ENCODE assay signal across 21 cellular contexts in genomic region chr3:21665444-21665843, GRCh38.
DNase-seq lines count a peak whose midpoint lies in the region; ATAC-seq and TF ChIP-seq lines count a peak whose summit lies in the region.
"Had no signal": no experiment of that assay in that cellular context is flagged by ENCODE, and none has a peak within 500 bp of the region (broad histone marks: within the 10 kb centered on the region; RNA-seq: fewer than 3 reads in every experiment).

No MANE protein-coding gene starts in this region.

- H3K27ac ChIP-seq in GM23338 (ENCODE audit: low read depth) (no peak overlapping the region), hepatocyte (no peak overlapping the region), left lung (no peak overlapping the region)
- H3K27ac ChIP-seq: testis had no signal

- H3K79me2 ChIP-seq in GM23338 (replicated peaks; ENCODE audit: insufficient read depth): no peaks in the 10 kb centered on the region
- H3K79me2 ChIP-seq in hepatocyte: no peaks in the 10 kb centered on the region

- H3K27me3 Mint-ChIP-seq in GM23338 (ENCODE audit: insufficient read depth, low read depth, poor library complexity) (no peaks in the 10 kb centered on the region), nephron (ENCODE audit: low read depth) (no peaks in the 10 kb centered on the region), chondrocyte (ENCODE audit: low read depth) (no peaks in the 10 kb centered on the region)
- H3K27me3 Mint-ChIP-seq: activated CD4-positive, alpha-beta T cell treated with anti-CD3 and anti-CD28 coated beads, Interleukin-2, amount 10 ng/mL, durations not matched to agents 7 days and 5 days had no signal

- ATAC-seq in GM23338: peak; percentile 95
- ATAC-seq in HG03571 (IDR thresholded peaks at IDR 0.05; ENCODE audit: unreplicated experiment): no peak
- no peak for ATAC-seq in left lung
- ATAC-seq: CD8-positive, alpha-beta T cell; left colon; mucosa of descending colon; right cardiac atrium had no signal

- H3K4me1 Mint-ChIP-seq in GM23338: peaks cover 34% of the 10 kb centered on the region
- peaks cover 11% of the 10 kb centered on the region for H3K4me1 Mint-ChIP-seq in nephron
- peaks cover 3% of the 10 kb centered on the region for H3K4me1 Mint-ChIP-seq in chondrocyte (ENCODE audit: low read depth)
- H3K4me1 Mint-ChIP-seq: activated CD4-positive, alpha-beta T cell treated with anti-CD3 and anti-CD28 coated beads, Interleukin-2, amount 10 ng/mL, durations not matched to agents 7 days and 5 days had no signal

- TF ChIP-seq CTCF in GM23338 (conservative IDR thresholded peaks at IDR 0.05; ENCODE audit: low read depth in 2 of 2) (no peak), astrocyte of the spinal cord (IDR thresholded peaks at IDR 0.05; ENCODE audit: low read depth, low read length) (no peak), hepatocyte (IDR thresholded peaks at IDR 0.05; ENCODE audit: poor library complexity) (no peak), nephron (IDR thresholded peaks at IDR 0.05; ENCODE audit: unreplicated experiment in 3 of 3) (no peak), chondrocyte (IDR thresholded peaks at IDR 0.05) (no peak), left lung (IDR thresholded peaks at IDR 0.05) (no peak)

- WGBS in hepatocyte (ENCODE audit: low lambda C conversion rate, missing lambda C conversion rate): 60% methylated on average over 4 of the region's 4 CpGs

- H3K36me3 ChIP-seq in GM23338 (ENCODE audit: insufficient read depth) (no peaks in the 10 kb centered on the region), hepatocyte (replicated peaks; ENCODE audit: insufficient read depth, low read depth) (no peaks in the 10 kb centered on the region), left lung (no peaks in the 10 kb centered on the region)

- H3K9me3 ChIP-seq in hepatocyte (ENCODE audit: low read depth) (no peaks in the 10 kb centered on the region), left lung (no peaks in the 10 kb centered on the region)
- H3K9me3 ChIP-seq: mucosa of descending colon, testis had no signal

- H3K4me3 Mint-ChIP-seq in GM23338 (0 out of 3 replicates have a peak overlapping the region, but pooled peaks have one; percentile 4), nephron (no peak overlapping the region), chondrocyte (ENCODE audit: unreplicated experiment) (no peak overlapping the region)
- H3K4me3 Mint-ChIP-seq: activated CD4-positive, alpha-beta T cell treated with anti-CD3 and anti-CD28 coated beads, Interleukin-2, amount 10 ng/mL, durations not matched to agents 7 days and 5 days; CD8-positive, alpha-beta T cell had no signal

- no peak overlapping the region for H3K4me3 ChIP-seq in GM23338
- no peak overlapping the region for H3K4me3 ChIP-seq in astrocyte of the spinal cord (ENCODE audit: low read depth, low read length)
- H3K4me3 ChIP-seq in hepatocyte: no peak overlapping the region
- no peak overlapping the region for H3K4me3 ChIP-seq in left lung
- H3K4me3 ChIP-seq: mucosa of descending colon, testis had no signal

- intact Hi-C loops in left lung (cut with DNase I): no loop called here

- DNase-seq in GM23338 (ENCODE audit: low spot score) (peak; percentile 63), astrocyte of the spinal cord (ENCODE audit: low read depth, low spot score) (peak; percentile 42), hepatocyte (ENCODE audit: low spot score) (peak; percentile 8), chondrocyte (ENCODE audit: low spot score) (no peak), NCI-H1048 (lab: John Stamatoyannopoulos, UW) (no peak), left lung (no peak)
- DNase-seq: activated CD4-positive, alpha-beta T cell treated with anti-CD3 and anti-CD28 coated beads, Interleukin-2, amount 10 ng/mL, durations not matched to agents 7 days and 5 days; activated CD8-positive, alpha-beta memory T cell treated with anti-CD3 and anti-CD28 coated beads, Interleukin-2, amount 50 U/mL, for 48 hours; activated effector memory CD4-positive, alpha-beta T cell treated with Interleukin-2 at 50 U/mL for 16 hours; caudate nucleus; CD8-positive, alpha-beta T cell; Kasumi-1; left colon; mucosa of descending colon; NCI-H1417; NCI-H774; OCI-M1; right cardiac atrium; testis had no signal

- no peaks in the 10 kb centered on the region for H3F3A ChIP-seq in GM23338 (replicated peaks; ENCODE audit: low read depth)

- H3K27me3 ChIP-seq in GM23338 (ENCODE audit: insufficient read depth) (no peaks in the 10 kb centered on the region), hepatocyte (no peaks in the 10 kb centered on the region), left lung (no peaks in the 10 kb centered on the region)
- H3K27me3 ChIP-seq: testis had no signal

- peak overlapping the region; percentile 45 for H3K4me2 ChIP-seq in GM23338
- no peak overlapping the region for H3K4me2 ChIP-seq in hepatocyte

- H3K36me3 Mint-ChIP-seq in GM23338 (ENCODE audit: low read depth) (no peaks in the 10 kb centered on the region), nephron (ENCODE audit: low read depth) (no peaks in the 10 kb centered on the region), chondrocyte (ENCODE audit: low read depth) (no peaks in the 10 kb centered on the region)
- H3K36me3 Mint-ChIP-seq: CD8-positive, alpha-beta T cell had no signal

- H3K4me1 ChIP-seq in GM23338 (ENCODE audit: insufficient read depth) (peaks cover 24% of the 10 kb centered on the region; the same call in 1 of the 2 replicates), hepatocyte (ENCODE audit: insufficient read depth) (no peaks in the 10 kb centered on the region), left lung (no peaks in the 10 kb centered on the region)
- H3K4me1 ChIP-seq: testis had no signal

- H2AFZ ChIP-seq in GM23338: no peak overlapping the region
- H2AFZ ChIP-seq in hepatocyte: no peak overlapping the region

- H3K9me2 ChIP-seq in GM23338 (ENCODE audit: insufficient read depth) (0 out of 2 replicates have a peak, but pooled peaks cover 2% of the 10 kb centered on the region), hepatocyte (replicated peaks; ENCODE audit: insufficient read depth) (no peaks in the 10 kb centered on the region)

- no peaks in the 10 kb centered on the region for H3K9me3 Mint-ChIP-seq in GM23338
- H3K9me3 Mint-ChIP-seq in nephron: no peaks in the 10 kb centered on the region
- no peaks in the 10 kb centered on the region for H3K9me3 Mint-ChIP-seq in chondrocyte (ENCODE audit: low read depth)
- H3K9me3 Mint-ChIP-seq: activated CD4-positive, alpha-beta T cell treated with anti-CD3 and anti-CD28 coated beads, Interleukin-2, amount 10 ng/mL, durations not matched to agents 7 days and 5 days had no signal

- in situ Hi-C loops in astrocyte of the spinal cord (cut with HindIII; ENCODE audit: low sequenced_read_pairs): no loop called here

- H4K20me1 ChIP-seq in GM23338 (replicated peaks; ENCODE audit: insufficient read depth) (no peaks in the 10 kb centered on the region), hepatocyte (ENCODE audit: insufficient read depth, poor library complexity, severe bottlenecking) (no peaks in the 10 kb centered on the region)

- H3K27ac Mint-ChIP-seq in GM23338 (peak overlapping the region; percentile 8; the same call in 1 of the 2 replicates), nephron (peak overlapping the region in 2 of 3 experiments; percentile 9 to 56), chondrocyte (ENCODE audit: unreplicated experiment) (no peak overlapping the region)
- H3K27ac Mint-ChIP-seq: activated CD4-positive, alpha-beta T cell treated with anti-CD3 and anti-CD28 coated beads, Interleukin-2, amount 10 ng/mL, durations not matched to agents 7 days and 5 days; CD8-positive, alpha-beta T cell had no signal

Comparison
In these comparisons a context has a peak if more than half of its experiments do, and no peak if none do; other contexts are left out.
1. DNase-seq: peak in GM23338 (single experiment), astrocyte of the spinal cord (single experiment) and hepatocyte (single experiment); none in chondrocyte (single experiment), NCI-H1048 (single experiment) and left lung (0 of 2).